In genomic region chr16:31142109-31143035, GRCh38 we compare ENCODE assay signal across 1 cellular context.
TF ChIP-seq lines count a peak whose summit lies in the region.

No MANE protein-coding gene starts in this region.

TF ChIP-seq in HepG2, 621 proteins besides CTCF, POLR2A, EP300 and RAD21 (continued from another document and continues in another):
- no peak for TF ChIP-seq ZXDC (CRISPR knock-in tag; IDR thresholded peaks at IDR 0.05)
- TF ChIP-seq ZNF234 (CRISPR knock-in tag; conservative IDR thresholded peaks at IDR 0.05), result no peak
- TF ChIP-seq AHDC1 (CRISPR knock-in tag; IDR thresholded peaks at IDR 0.05; ENCODE audit: borderline replicate concordance), result no peak; the same call in 1 of the 2 replicates
- no peak for TF ChIP-seq XBP1 (CRISPR knock-in tag; IDR thresholded peaks at IDR 0.05)
- TF ChIP-seq JUN (CRISPR knock-in tag; IDR thresholded peaks at IDR 0.05), result no peak
- peak; percentile 70 for TF ChIP-seq IKZF5 (CRISPR knock-in tag; IDR thresholded peaks at IDR 0.05)
- peak; percentile 79 for TF ChIP-seq MNT (IDR thresholded peaks at IDR 0.05)
- TF ChIP-seq PAWR (CRISPR knock-in tag; IDR thresholded peaks at IDR 0.05; ENCODE audit: borderline replicate concordance), result no peak
- TF ChIP-seq FOXA1 (IDR thresholded peaks at IDR 0.05), result no peak
- peak; percentile 21; the same call in 1 of the 2 replicates for TF ChIP-seq FOXA1 (CRISPR knock-in tag; IDR thresholded peaks at IDR 0.05)
- no peak for TF ChIP-seq PRDM15 (CRISPR knock-in tag; IDR thresholded peaks at IDR 0.05)
- no peak for TF ChIP-seq PRDM4 (CRISPR knock-in tag; IDR thresholded peaks at IDR 0.05; ENCODE audit: borderline replicate concordance)
- no peak for TF ChIP-seq ZNF569 (CRISPR knock-in tag; IDR thresholded peaks at IDR 0.05; ENCODE audit: borderline replicate concordance)
- TF ChIP-seq ARID2 (CRISPR knock-in tag; IDR thresholded peaks at IDR 0.05; ENCODE audit: borderline replicate concordance), result no peak
- TF ChIP-seq ZNF296 (CRISPR knock-in tag; conservative IDR thresholded peaks at IDR 0.05), result no peak
- TF ChIP-seq KLF12 (CRISPR knock-in tag; IDR thresholded peaks at IDR 0.05; ENCODE audit: borderline replicate concordance), result no peak; the same call in 1 of the 2 replicates
- peak; percentile 83 for TF ChIP-seq ZNF747 (CRISPR knock-in tag; IDR thresholded peaks at IDR 0.05; ENCODE audit: borderline replicate concordance)
- no peak for TF ChIP-seq MBD4 (IDR thresholded peaks at IDR 0.05; ENCODE audit: borderline replicate concordance, low read length)
- no peak for TF ChIP-seq PCBP1 (IDR thresholded peaks at IDR 0.05; ENCODE audit: borderline replicate concordance, low read depth, low read length)
- peak; percentile 64 for TF ChIP-seq ZNF317 (CRISPR knock-in tag; IDR thresholded peaks at IDR 0.05)
- TF ChIP-seq ELK4 (CRISPR knock-in tag; IDR thresholded peaks at IDR 0.05; ENCODE audit: borderline replicate concordance), result no peak
- no peak for TF ChIP-seq ZNF280B (CRISPR knock-in tag; IDR thresholded peaks at IDR 0.05; ENCODE audit: borderline replicate concordance)
- no peak for TF ChIP-seq ZNF672 (CRISPR knock-in tag; IDR thresholded peaks at IDR 0.05)
- peak; percentile 85; the same call in 1 of the 2 replicates for TF ChIP-seq PRDM10 (CRISPR knock-in tag; IDR thresholded peaks at IDR 0.05; ENCODE audit: low read depth)
- no peak for TF ChIP-seq HIVEP1 (CRISPR knock-in tag; IDR thresholded peaks at IDR 0.05)
- no peak for TF ChIP-seq TRIM24 (CRISPR knock-in tag; IDR thresholded peaks at IDR 0.05)
- no peak for TF ChIP-seq TCF7 (IDR thresholded peaks at IDR 0.05; ENCODE audit: low read depth)
- TF ChIP-seq ZNF292 (CRISPR knock-in tag; IDR thresholded peaks at IDR 0.05; ENCODE audit: borderline replicate concordance, low read depth), result 0 out of 2 replicates have a peak, but pooled peaks have one; percentile 53
- peak; percentile 66; the same call in 1 of the 2 replicates for TF ChIP-seq ZSCAN21 (CRISPR knock-in tag; IDR thresholded peaks at IDR 0.05; ENCODE audit: borderline replicate concordance)
- no peak for TF ChIP-seq MTA3 (CRISPR knock-in tag; IDR thresholded peaks at IDR 0.05)
- TF ChIP-seq EED (CRISPR knock-in tag; IDR thresholded peaks at IDR 0.05), result 0 out of 2 replicates have a peak, but pooled peaks have one; percentile 28
